Comparison of ENCODE assay signal across 34 cellular contexts in genomic region chr18:66759017-66759416, GRCh38.
"Had no signal": no experiment of that assay in that cellular context is flagged by ENCODE, and none has a peak within 500 bp of the region (broad histone marks: within the 10 kb centered on the region; RNA-seq: fewer than 3 reads in every experiment).

No MANE protein-coding gene starts in this region.

- H3K9me3 Mint-ChIP-seq: activated naive CD8-positive, alpha-beta T cell treated with anti-CD3 and anti-CD28 coated beads for 36 hours had no signal

- H3K4me2 ChIP-seq: KMS-11, PC-9 had no signal

- DNase-seq: activated CD4-positive, alpha-beta memory T cell treated with anti-CD3 and anti-CD28 coated beads, Interleukin-2, amount 10 ng/mL, durations not matched to agents 7 days and 5 days; activated CD4-positive, alpha-beta T cell treated with anti-CD3 and anti-CD28 coated beads for 1 hour; activated CD4-positive, alpha-beta T cell treated with anti-CD3 and anti-CD28 coated beads for 48 hours; activated CD4-positive, CD25-positive, alpha-beta regulatory T cell; activated CD8-positive, alpha-beta memory T cell treated with anti-CD3 and anti-CD28 coated beads for 24 hours; activated CD8-positive, alpha-beta memory T cell treated with anti-CD3 and anti-CD28 coated beads, Interleukin-2, amount 10 ng/mL, durations not matched to agents 7 days and 5 days; activated CD8-positive, alpha-beta memory T cell treated with anti-CD3 and anti-CD28 coated beads, Interleukin-2, amount 50 U/mL, for 48 hours; activated effector memory CD4-positive, alpha-beta T cell treated with Interleukin-2 at 50 U/mL for 16 hours; activated naive CD4-positive, alpha-beta T cell; activated naive CD4-positive, alpha-beta T cell treated with anti-CD3 and anti-CD28 coated beads, Interleukin-2, amount 50 U/mL, for 16 hours; activated naive CD8-positive, alpha-beta T cell treated with anti-CD3 and anti-CD28 coated beads for 36 hours; activated T-cell treated with anti-CD3 and anti-CD28 coated beads, Interleukin-2, amount 50 U/mL, for 48 hours; amniotic stem cell; aorta; brain microvascular endothelial cell; central memory CD4-positive, alpha-beta T cell; NCI-H1105; NCI-H1417 treated with DMSO at 0.1 percent for 48 hours; NCI-H187 treated with DMSO at 0.1 percent for 48 hours; NCI-H2081 treated with DMSO at 0.1 percent for 48 hours; NCI-H226; NCI-H446 treated with DMSO at 0.1 percent for 48 hours; NCI-H524; NCI-H748 treated with DMSO at 0.1 percent for 48 hours; NK-92 treated with Interleukin-12 subunit alpha and Interleukin-12 subunit beta, amount 100 ng/mL, for 24 hours; PC-9; SIG-M5; T-cell; T-helper 17 cell had no signal

- H3K9ac ChIP-seq: KMS-11 had no signal

- H3K4me3 Mint-ChIP-seq: activated CD4-positive, alpha-beta memory T cell treated with anti-CD3 and anti-CD28 coated beads, Interleukin-2, amount 10 ng/mL, durations not matched to agents 7 days and 5 days; activated CD8-positive, alpha-beta memory T cell treated with anti-CD3 and anti-CD28 coated beads, Interleukin-2, amount 10 ng/mL, durations not matched to agents 7 days and 5 days; activated naive CD8-positive, alpha-beta T cell treated with anti-CD3 and anti-CD28 coated beads for 36 hours; T-cell; T-helper 17 cell had no signal

- H2AFZ ChIP-seq: PC-9 had no signal

- H3K27me3 Mint-ChIP-seq: activated CD4-positive, alpha-beta memory T cell treated with anti-CD3 and anti-CD28 coated beads, Interleukin-2, amount 10 ng/mL, durations not matched to agents 7 days and 5 days; activated CD8-positive, alpha-beta memory T cell treated with anti-CD3 and anti-CD28 coated beads, Interleukin-2, amount 10 ng/mL, durations not matched to agents 7 days and 5 days; activated naive CD8-positive, alpha-beta T cell treated with anti-CD3 and anti-CD28 coated beads for 36 hours; T-cell; T-helper 17 cell had no signal

- H3K27ac Mint-ChIP-seq: activated CD4-positive, alpha-beta memory T cell treated with anti-CD3 and anti-CD28 coated beads, Interleukin-2, amount 10 ng/mL, durations not matched to agents 7 days and 5 days; activated CD8-positive, alpha-beta memory T cell treated with anti-CD3 and anti-CD28 coated beads, Interleukin-2, amount 10 ng/mL, durations not matched to agents 7 days and 5 days; activated naive CD8-positive, alpha-beta T cell treated with anti-CD3 and anti-CD28 coated beads for 36 hours; T-cell; T-helper 17 cell had no signal

- H3K36me3 ChIP-seq: brain microvascular endothelial cell had no signal

- H3K27ac ChIP-seq: brain microvascular endothelial cell, KMS-11, PC-9, RWPE1, VCaP had no signal

- H3K4me1 Mint-ChIP-seq: activated CD4-positive, alpha-beta memory T cell treated with anti-CD3 and anti-CD28 coated beads, Interleukin-2, amount 10 ng/mL, durations not matched to agents 7 days and 5 days; activated CD8-positive, alpha-beta memory T cell treated with anti-CD3 and anti-CD28 coated beads, Interleukin-2, amount 10 ng/mL, durations not matched to agents 7 days and 5 days; activated naive CD8-positive, alpha-beta T cell treated with anti-CD3 and anti-CD28 coated beads for 36 hours; T-cell; T-helper 17 cell had no signal

- H3K27me3 ChIP-seq: brain microvascular endothelial cell had no signal

- H3K4me3 ChIP-seq: PC-9 had no signal

- H3K36me3 Mint-ChIP-seq: activated CD8-positive, alpha-beta memory T cell treated with anti-CD3 and anti-CD28 coated beads, Interleukin-2, amount 10 ng/mL, durations not matched to agents 7 days and 5 days; activated naive CD8-positive, alpha-beta T cell treated with anti-CD3 and anti-CD28 coated beads for 36 hours; T-cell had no signal

- ATAC-seq: activated CD8-positive, alpha-beta memory T cell treated with anti-CD3 and anti-CD28 coated beads, Interleukin-2, amount 10 ng/mL, durations not matched to agents 7 days and 5 days; Right ventricle myocardium inferior; SK-N-SH treated with all-trans-retinoic acid at 6 μM for 48 hours; T-cell; T-helper 17 cell had no signal
